34 cellular contexts compared by ENCODE assay signal in genomic region chr4:81274460-81274859, GRCh38. TPM values are rescaled to one million over a fixed set of nuclear protein-coding genes. Genes with fewer than 3 reads are reported as not detected.
"Had no signal": no experiment of that assay in that cellular context is flagged by ENCODE, and none has a peak within 500 bp of the region (broad histone marks: within the 10 kb centered on the region; RNA-seq: fewer than 3 reads in every experiment).

No MANE protein-coding gene starts in this region.

- H3K9me3 ChIP-seq: ascending aorta, body of pancreas had no signal

- H3K27me3 Mint-ChIP-seq: activated CD4-positive, alpha-beta memory T cell treated with anti-CD3 and anti-CD28 coated beads, Interleukin-2, amount 10 ng/mL, durations not matched to agents 7 days and 5 days; activated CD4-positive, alpha-beta T cell treated with anti-CD3 and anti-CD28 coated beads for 36 hours; activated CD8-positive, alpha-beta memory T cell treated with anti-CD3 and anti-CD28 coated beads, Interleukin-2, amount 10 ng/mL, durations not matched to agents 7 days and 5 days; activated naive CD4-positive, alpha-beta T cell treated with anti-CD3 and anti-CD28 coated beads, Interleukin-2, amount 10 ng/mL, durations not matched to agents 7 days and 5 days; activated naive CD8-positive, alpha-beta T cell treated with anti-CD3 and anti-CD28 coated beads, Interleukin-2, amount 10 ng/mL, durations not matched to agents 7 days and 5 days had no signal

- ATAC-seq: activated CD4-positive, alpha-beta T cell treated with anti-CD3 and anti-CD28 coated beads for 36 hours; activated CD4-positive, CD25-positive, alpha-beta regulatory T cell treated with anti-CD3 and anti-CD28 coated beads, Interleukin-2, amount 50 U/mL, for 24 hours; activated CD8-positive, alpha-beta memory T cell treated with anti-CD3 and anti-CD28 coated beads, Interleukin-2, amount 10 ng/mL, durations not matched to agents 7 days and 5 days; activated CD8-positive, alpha-beta T cell treated with anti-CD3 and anti-CD28 coated beads, Interleukin-2, amount 10 ng/mL, durations not matched to agents 7 days and 5 days; activated naive CD8-positive, alpha-beta T cell treated with anti-CD3 and anti-CD28 coated beads, Interleukin-2, amount 50 U/mL, for 24 hours; body of pancreas; T-cell; T-helper 17 cell had no signal

- H3K4me1 ChIP-seq: ascending aorta, body of pancreas, breast epithelium had no signal

- H3K36me3 ChIP-seq: ascending aorta, brain microvascular endothelial cell, breast epithelium had no signal

- H3K4me1 Mint-ChIP-seq: activated CD4-positive, alpha-beta memory T cell treated with anti-CD3 and anti-CD28 coated beads, Interleukin-2, amount 10 ng/mL, durations not matched to agents 7 days and 5 days; activated CD4-positive, alpha-beta T cell treated with anti-CD3 and anti-CD28 coated beads for 36 hours; activated CD4-positive, alpha-beta T cell treated with anti-CD3 and anti-CD28 coated beads, Interleukin-2, amount 10 ng/mL, durations not matched to agents 7 days and 5 days; activated CD8-positive, alpha-beta memory T cell treated with anti-CD3 and anti-CD28 coated beads, Interleukin-2, amount 10 ng/mL, durations not matched to agents 7 days and 5 days; activated naive CD4-positive, alpha-beta T cell treated with anti-CD3 and anti-CD28 coated beads, Interleukin-2, amount 10 ng/mL, durations not matched to agents 7 days and 5 days; activated naive CD4-positive, alpha-beta T cell treated with anti-CD3 and anti-CD28 coated beads, Interleukin-2, amount 50 U/mL, for 24 hours; activated naive CD8-positive, alpha-beta T cell treated with anti-CD3 and anti-CD28 coated beads, Interleukin-2, amount 10 ng/mL, durations not matched to agents 7 days and 5 days; activated naive CD8-positive, alpha-beta T cell treated with anti-CD3 and anti-CD28 coated beads, Interleukin-2, amount 50 U/mL, for 24 hours; T-cell; T-helper 17 cell had no signal

- DNase-seq: activated CD4-positive, alpha-beta memory T cell treated with anti-CD3 and anti-CD28 coated beads, Interleukin-2, amount 10 ng/mL, durations not matched to agents 7 days and 5 days; activated CD4-positive, alpha-beta T cell treated with anti-CD3 and anti-CD28 coated beads for 1 hour; activated CD4-positive, alpha-beta T cell treated with anti-CD3 and anti-CD28 coated beads for 36 hours; activated CD4-positive, alpha-beta T cell treated with anti-CD3 and anti-CD28 coated beads for 48 hours; activated CD4-positive, alpha-beta T cell treated with anti-CD3 and anti-CD28 coated beads, Interleukin-2, amount 10 ng/mL, durations not matched to agents 7 days and 5 days; activated CD4-positive, alpha-beta T cell treated with anti-CD3 and anti-CD28 coated beads, Interleukin-2, amount 50 U/mL, for 48 hours; activated CD4-positive, CD25-positive, alpha-beta regulatory T cell; activated CD8-positive, alpha-beta memory T cell treated with anti-CD3 and anti-CD28 coated beads for 24 hours; activated CD8-positive, alpha-beta memory T cell treated with anti-CD3 and anti-CD28 coated beads, Interleukin-2, amount 10 ng/mL, durations not matched to agents 7 days and 5 days; activated CD8-positive, alpha-beta memory T cell treated with anti-CD3 and anti-CD28 coated beads, Interleukin-2, amount 50 U/mL, for 48 hours; activated CD8-positive, alpha-beta T cell treated with anti-CD3 and anti-CD28 coated beads, Interleukin-2, amount 10 ng/mL, durations not matched to agents 7 days and 5 days; activated effector memory CD4-positive, alpha-beta T cell treated with Interleukin-2 at 50 U/mL for 16 hours; activated gamma-delta T cell; activated naive CD4-positive, alpha-beta T cell treated with anti-CD3 and anti-CD28 coated beads, Interleukin-2, amount 10 ng/mL, durations not matched to agents 7 days and 5 days; activated naive CD4-positive, alpha-beta T cell treated with Interleukin-2 at 50 U/mL for 16 hours; activated naive CD8-positive, alpha-beta T cell treated with anti-CD3 and anti-CD28 coated beads, Interleukin-2, amount 10 ng/mL, durations not matched to agents 7 days and 5 days; activated naive CD8-positive, alpha-beta T cell treated with anti-CD3 and anti-CD28 coated beads, Interleukin-2, amount 50 U/mL, for 24 hours; activated T-cell treated with anti-CD3 and anti-CD28 coated beads, Interleukin-2, amount 50 U/mL, for 24 hours; activated T-cell treated with anti-CD3 and anti-CD28 coated beads, Interleukin-2, amount 50 U/mL, for 48 hours; amygdala; anterior cingulate cortex; body of pancreas; brain microvascular endothelial cell; central memory CD4-positive, alpha-beta T cell; T-cell; T-helper 17 cell had no signal

- H3K27ac ChIP-seq: ascending aorta, body of pancreas, brain microvascular endothelial cell, breast epithelium, VCaP had no signal

- H3K27me3 ChIP-seq: ascending aorta, body of pancreas, brain microvascular endothelial cell, breast epithelium had no signal

- H3K9me3 Mint-ChIP-seq: activated naive CD4-positive, alpha-beta T cell treated with anti-CD3 and anti-CD28 coated beads, Interleukin-2, amount 10 ng/mL, durations not matched to agents 7 days and 5 days had no signal

- H3K4me3 ChIP-seq: ascending aorta, body of pancreas, breast epithelium had no signal

- FAIRE-seq: TTC549 had no signal

- H3K4me3 Mint-ChIP-seq: activated CD4-positive, alpha-beta memory T cell treated with anti-CD3 and anti-CD28 coated beads, Interleukin-2, amount 10 ng/mL, durations not matched to agents 7 days and 5 days; activated CD4-positive, alpha-beta T cell treated with anti-CD3 and anti-CD28 coated beads for 36 hours; activated CD4-positive, alpha-beta T cell treated with anti-CD3 and anti-CD28 coated beads, Interleukin-2, amount 10 ng/mL, durations not matched to agents 7 days and 5 days; activated CD8-positive, alpha-beta memory T cell treated with anti-CD3 and anti-CD28 coated beads, Interleukin-2, amount 10 ng/mL, durations not matched to agents 7 days and 5 days; activated CD8-positive, alpha-beta T cell treated with anti-CD3 and anti-CD28 coated beads, Interleukin-2, amount 10 ng/mL, durations not matched to agents 7 days and 5 days; activated naive CD4-positive, alpha-beta T cell treated with anti-CD3 and anti-CD28 coated beads, Interleukin-2, amount 10 ng/mL, durations not matched to agents 7 days and 5 days; activated naive CD4-positive, alpha-beta T cell treated with anti-CD3 and anti-CD28 coated beads, Interleukin-2, amount 50 U/mL, for 24 hours; activated naive CD8-positive, alpha-beta T cell; activated naive CD8-positive, alpha-beta T cell treated with anti-CD3 and anti-CD28 coated beads, Interleukin-2, amount 10 ng/mL, durations not matched to agents 7 days and 5 days; activated naive CD8-positive, alpha-beta T cell treated with anti-CD3 and anti-CD28 coated beads, Interleukin-2, amount 50 U/mL, for 24 hours; activated T-cell treated with anti-CD3 and anti-CD28 coated beads, Interleukin-2, amount 50 U/mL, for 24 hours; T-cell; T-helper 17 cell had no signal

- H3K27ac Mint-ChIP-seq: activated CD4-positive, alpha-beta memory T cell treated with anti-CD3 and anti-CD28 coated beads, Interleukin-2, amount 10 ng/mL, durations not matched to agents 7 days and 5 days; activated CD4-positive, alpha-beta T cell treated with anti-CD3 and anti-CD28 coated beads for 36 hours; activated CD4-positive, alpha-beta T cell treated with anti-CD3 and anti-CD28 coated beads, Interleukin-2, amount 10 ng/mL, durations not matched to agents 7 days and 5 days; activated CD8-positive, alpha-beta memory T cell treated with anti-CD3 and anti-CD28 coated beads, Interleukin-2, amount 10 ng/mL, durations not matched to agents 7 days and 5 days; activated CD8-positive, alpha-beta T cell treated with anti-CD3 and anti-CD28 coated beads, Interleukin-2, amount 10 ng/mL, durations not matched to agents 7 days and 5 days; activated naive CD4-positive, alpha-beta T cell treated with anti-CD3 and anti-CD28 coated beads, Interleukin-2, amount 10 ng/mL, durations not matched to agents 7 days and 5 days; activated naive CD4-positive, alpha-beta T cell treated with anti-CD3 and anti-CD28 coated beads, Interleukin-2, amount 50 U/mL, for 24 hours; activated naive CD8-positive, alpha-beta T cell; activated naive CD8-positive, alpha-beta T cell treated with anti-CD3 and anti-CD28 coated beads, Interleukin-2, amount 10 ng/mL, durations not matched to agents 7 days and 5 days; activated naive CD8-positive, alpha-beta T cell treated with anti-CD3 and anti-CD28 coated beads, Interleukin-2, amount 50 U/mL, for 24 hours; activated T-cell treated with anti-CD3 and anti-CD28 coated beads, Interleukin-2, amount 50 U/mL, for 24 hours; activated T-helper 2 cell treated with anti-CD3 and anti-CD28 coated beads, Interferon-gamma antibody, Interleukin-2, Interleukin-4, amounts not matched to agents 10 μg/mL and 5 μg/mL and 100 μg/mL, durations not matched to agents 14 hours and 24 hours and 36 hours; T-cell; T-helper 17 cell had no signal

- H3K36me3 Mint-ChIP-seq: activated CD8-positive, alpha-beta memory T cell treated with anti-CD3 and anti-CD28 coated beads, Interleukin-2, amount 10 ng/mL, durations not matched to agents 7 days and 5 days; activated naive CD4-positive, alpha-beta T cell treated with anti-CD3 and anti-CD28 coated beads, Interleukin-2, amount 10 ng/mL, durations not matched to agents 7 days and 5 days; activated naive CD4-positive, alpha-beta T cell treated with anti-CD3 and anti-CD28 coated beads, Interleukin-2, amount 50 U/mL, for 24 hours; activated naive CD8-positive, alpha-beta T cell; activated naive CD8-positive, alpha-beta T cell treated with anti-CD3 and anti-CD28 coated beads, Interleukin-2, amount 10 ng/mL, durations not matched to agents 7 days and 5 days; T-cell had no signal

RNA-seq across cellular contexts. Expression of gene PRKG2, which starts 59.4 kb away (rescaled TPM):
- total RNA-seq: ascending aorta had no signal
